1 cellular context compared by ENCODE assay signal in genomic region chr5:173923236-173924104, GRCh38.
TF ChIP-seq lines count a peak whose summit lies in the region.

No MANE protein-coding gene starts in this region.

TF ChIP-seq in GM23338, 12 proteins besides CTCF, POLR2A, EP300 and RAD21 (continued from another document):
- TF ChIP-seq ZNF462 (CRISPR knock-in tag; IDR thresholded peaks at IDR 0.05) (no peak), EZH2 (IDR thresholded peaks at IDR 0.05; ENCODE audit: low read depth, unreplicated experiment) (no peak), STAT1 (IDR thresholded peaks at IDR 0.05; ENCODE audit: unreplicated experiment) (no peak), ETS1 (IDR thresholded peaks at IDR 0.05) (no peak), POLR2AphosphoS5 (IDR thresholded peaks at IDR 0.05; ENCODE audit: low read depth) (no peak)
